Comparison of ENCODE assay signal across 9 cellular contexts in genomic region chr4:1194028-1194900, GRCh38. TPM values are rescaled to one million over a fixed set of nuclear protein-coding genes. Genes with fewer than 3 reads are reported as not detected.
DNase-seq lines count a peak whose midpoint lies in the region; ATAC-seq lines count a peak whose summit lies in the region.
"Had no signal": no experiment of that assay in that cellular context is flagged by ENCODE, and none has a peak within 500 bp of the region (broad histone marks: within the 10 kb centered on the region; RNA-seq: fewer than 3 reads in every experiment).

No MANE protein-coding gene starts in this region.

- H3K4me1 Mint-ChIP-seq in activated CD4-positive, alpha-beta memory T cell treated with anti-CD3 and anti-CD28 coated beads for 36 hours (ENCODE audit: low read depth) = peaks cover 2% of the 10 kb centered on the region
- H3K4me1 Mint-ChIP-seq: nephron progenitor cell had no signal

- no peak overlapping the region for H3K4me3 Mint-ChIP-seq in activated CD4-positive, alpha-beta memory T cell treated with anti-CD3 and anti-CD28 coated beads for 36 hours
- H3K4me3 Mint-ChIP-seq: nephron progenitor cell had no signal

- no peaks in the 10 kb centered on the region for H3K9me3 ChIP-seq in skeletal muscle satellite cell (replicated peaks; ENCODE audit: low read length)

- peak overlapping the region; percentile 85 for H3K4me2 ChIP-seq in skeletal muscle satellite cell (ENCODE audit: low read length)

- no peaks in the 10 kb centered on the region for H3K36me3 ChIP-seq in skeletal muscle satellite cell (ENCODE audit: insufficient read depth, low read length)

- intact Hi-C loops in activated CD4-positive, alpha-beta memory T cell treated with anti-CD3 and anti-CD28 coated beads for 36 hours (cut with micrococcal nuclease) = no loop called here
- intact Hi-C loops in left cardiac atrium (cut with DNase I) = no loop called here

- no peaks in the 10 kb centered on the region for H3K27me3 ChIP-seq in skeletal muscle satellite cell (ENCODE audit: control insufficient read depth, insufficient read depth, low read length)

- H3K36me3 Mint-ChIP-seq in activated CD4-positive, alpha-beta memory T cell treated with anti-CD3 and anti-CD28 coated beads for 36 hours = peaks cover 2% of the 10 kb centered on the region

- ATAC-seq in left cardiac atrium (peak; percentile 37 to 39), GM21367 (IDR thresholded peaks at IDR 0.05; ENCODE audit: unreplicated experiment) (no peak), HG03097 (IDR thresholded peaks at IDR 0.05; ENCODE audit: low FRiP score, unreplicated experiment) (no peak)

- H3K9ac ChIP-seq in skeletal muscle satellite cell (ENCODE audit: low read depth, low read length) = peak overlapping the region; percentile 87

- CTCF ChIA-PET in activated CD4-positive, alpha-beta memory T cell treated with anti-CD3 and anti-CD28 coated beads for 36 hours (lab: Charles Lee) = no interaction called here

- peaks cover 55% of the 10 kb centered on the region for H3K4me1 ChIP-seq in skeletal muscle satellite cell (ENCODE audit: control insufficient read depth, insufficient read depth, low read length)

- no peaks in the 10 kb centered on the region for H3K27me3 Mint-ChIP-seq in activated CD4-positive, alpha-beta memory T cell treated with anti-CD3 and anti-CD28 coated beads for 36 hours

- peak overlapping the region; percentile 72 for H3K4me3 ChIP-seq in skeletal muscle satellite cell (ENCODE audit: low read length)

- no peaks in the 10 kb centered on the region for H3K9me3 Mint-ChIP-seq in activated CD4-positive, alpha-beta memory T cell treated with anti-CD3 and anti-CD28 coated beads for 36 hours

- DNase-seq in EH (ENCODE audit: low read depth) (peak; percentile 40), left cardiac atrium (peak; percentile 86), NCI-H2081 treated with DMSO at 0.1 percent for 48 hours (lab: John Stamatoyannopoulos, UW) (no peak)
- DNase-seq in activated CD4-positive, alpha-beta memory T cell treated with anti-CD3 and anti-CD28 coated beads for 36 hours = peak; percentile 7
- no peak for DNase-seq in activated CD4-positive, CD25-positive, alpha-beta regulatory T cell treated with anti-CD3 and anti-CD28 coated beads, Interleukin-2, amount 50 U/mL, for 72 hours
- DNase-seq: nephron progenitor cell had no signal

- POLR2A ChIA-PET in activated CD4-positive, alpha-beta memory T cell treated with anti-CD3 and anti-CD28 coated beads for 36 hours (lab: Charles Lee) = no interaction called here

- H3K27ac Mint-ChIP-seq in activated CD4-positive, alpha-beta memory T cell treated with anti-CD3 and anti-CD28 coated beads for 36 hours = no peak overlapping the region
- H3K27ac Mint-ChIP-seq: nephron progenitor cell had no signal

RNA-seq across cellular contexts. Expression of gene SPON2, which starts 21.9 kb away (rescaled TPM):
- total RNA-seq in activated CD4-positive, alpha-beta memory T cell treated with anti-CD3 and anti-CD28 coated beads for 36 hours = 1 to 10 TPM; 9.0 to 9.5 TPM
- total RNA-seq in left cardiac atrium = 10 to 100 TPM; 14.0 to 33.0 TPM
- 79.3 and 213 TPM in 2 replicates for total RNA-seq in skeletal muscle satellite cell (2012; rRNA removed)

RNA-seq across cellular contexts. Expression of gene CTBP1, which starts 54.7 kb away (rescaled TPM):
- 100 to 1,000 TPM; 154 to 162 TPM for total RNA-seq in activated CD4-positive, alpha-beta memory T cell treated with anti-CD3 and anti-CD28 coated beads for 36 hours
- 100 to 1,000 TPM; 121 to 128 TPM for total RNA-seq in left cardiac atrium
- 182 and 202 TPM in 2 replicates for total RNA-seq in skeletal muscle satellite cell (2012; rRNA removed)

Comparison
In these comparisons a context has a peak if more than half of its experiments do, and no peak if none do; other contexts are left out.
1. DNase-seq: peak in EH (single experiment), activated CD4-positive, alpha-beta memory T cell treated with anti-CD3 and anti-CD28 coated beads for 36 hours (single experiment) and left cardiac atrium (single experiment); none in NCI-H2081 treated with DMSO at 0.1 percent for 48 hours (single experiment) and activated CD4-positive, CD25-positive, alpha-beta regulatory T cell treated with anti-CD3 and anti-CD28 coated beads, Interleukin-2, amount 50 U/mL, for 72 hours (single experiment).
2. ATAC-seq: peak in left cardiac atrium (2 of 2); none in GM21367 (single experiment) and HG03097 (single experiment).